Comparison of ENCODE assay signal across 8 cellular contexts in genomic region chr12:62435337-62436163, GRCh38. TPM values are rescaled to one million over a fixed set of nuclear protein-coding genes. Genes with fewer than 3 reads are reported as not detected.
A peak's percentile ranks its signal among the peaks of the same experiment; 100 is the strongest.
DNase-seq lines count a peak whose midpoint lies in the region; ATAC-seq and TF ChIP-seq lines count a peak whose summit lies in the region.

No MANE protein-coding gene starts in this region.

- peaks cover 11 to 18% (median 12%) of the 10 kb centered on the region in 3 donors for H3K4me1 ChIP-seq in esophagus squamous epithelium
- H3K4me1 ChIP-seq in stomach smooth muscle (ENCODE audit: control insufficient read depth, insufficient read depth, low read length): peaks cover 13% of the 10 kb centered on the region

- H3K27ac ChIP-seq in esophagus squamous epithelium (no peak overlapping the region), stomach smooth muscle (ENCODE audit: low read length) (no peak overlapping the region)

- peaks cover 0 to 45% (median 0%) of the 10 kb centered on the region in 4 donors for H3K27me3 ChIP-seq in esophagus squamous epithelium
- H3K27me3 ChIP-seq in stomach smooth muscle (ENCODE audit: control insufficient read depth in 1 of 2, insufficient read depth in 2 of 2, low read length in 2 of 2): peaks cover 9 to 14% of the 10 kb centered on the region in 2 donors

- ATAC-seq in HG02884 (IDR thresholded peaks at IDR 0.05; ENCODE audit: unreplicated experiment): peak; percentile 84

- peak; percentile 21 for DNase-seq in activated gamma-delta T cell treated with Interleukin-2 at 50 U/mL for 16 hours
- DNase-seq in activated gamma-delta T cell (lab: John Stamatoyannopoulos, UW): no peak
- peak; percentile 40 for DNase-seq in NCI-H2171 (lab: John Stamatoyannopoulos, UW)
- peak; percentile 68 for DNase-seq in activated CD8-positive, alpha-beta memory T cell treated with anti-CD3 and anti-CD28 coated beads for 24 hours
- no peak for DNase-seq in esophagus squamous epithelium (lab: John Stamatoyannopoulos, UW)
- peak; percentile 47 for DNase-seq in mucosa of gallbladder (ENCODE audit: low spot score)

- H3K9me3 ChIP-seq in esophagus squamous epithelium: no peaks in the 10 kb centered on the region
- no peaks in the 10 kb centered on the region for H3K9me3 ChIP-seq in stomach smooth muscle (ENCODE audit: control insufficient read depth in 2 of 2, low read length in 2 of 2)

- no peaks in the 10 kb centered on the region for H3K36me3 ChIP-seq in esophagus squamous epithelium
- H3K36me3 ChIP-seq in stomach smooth muscle (ENCODE audit: control insufficient read depth in 2 of 2, insufficient read depth in 2 of 2, low read length in 2 of 2): no peaks in the 10 kb centered on the region

- peak overlapping the region in 1 of 2 donors; percentile 55 for H3K9ac ChIP-seq in stomach smooth muscle (ENCODE audit: low read length in 2 of 2)

- peak overlapping the region; percentile 21 to 54 (median 36) for H3K4me3 ChIP-seq in esophagus squamous epithelium
- peak overlapping the region; percentile 84 for H3K4me3 ChIP-seq in stomach smooth muscle (ENCODE audit: low read length in 2 of 2)

- intact Hi-C loops in esophagus squamous epithelium (cut with DNase I): no loop called here

- whole genome bisulfite sequencing in esophagus squamous epithelium, 2 donors: 2 to 3% methylated on average over 5 to 14 of the region's 28 CpGs

- no peak for TF ChIP-seq POLR2A in esophagus squamous epithelium (IDR thresholded peaks at IDR 0.05)

- TF ChIP-seq CTCF in esophagus squamous epithelium (IDR thresholded peaks at IDR 0.05): peak in 2 of 6 experiments; percentile 29 to 38

RNA-seq across cellular contexts. Expression of gene MON2, which starts 31.1 kb away (rescaled TPM):
- total RNA-seq in esophagus squamous epithelium (10 to 100 TPM; 29.6 to 61.4 (median 41.9) TPM), mucosa of gallbladder (51.1 TPM)

Comparison
In these comparisons a context has a peak if more than half of its experiments do, and no peak if none do; other contexts are left out.
1. DNase-seq: peak in activated gamma-delta T cell treated with Interleukin-2 at 50 U/mL for 16 hours (single experiment), NCI-H2171 (single experiment), activated CD8-positive, alpha-beta memory T cell treated with anti-CD3 and anti-CD28 coated beads for 24 hours (single experiment) and mucosa of gallbladder (single experiment); none in activated gamma-delta T cell (single experiment) and esophagus squamous epithelium (single experiment).